In genomic region chr2:232444409-232445148, GRCh38 we compare ENCODE assay signal across 8 cellular contexts. TPM values are rescaled to one million over a fixed set of nuclear protein-coding genes. Genes with fewer than 3 reads are reported as not detected.
DNase-seq lines count a peak whose midpoint lies in the region; ATAC-seq and TF ChIP-seq lines count a peak whose summit lies in the region.

No MANE protein-coding gene starts in this region.

- no peaks in the 10 kb centered on the region for H3K9me3 ChIP-seq in adipocyte (ENCODE audit: control insufficient read depth, low read length)

- peak; percentile 41 for ATAC-seq in HG03432 (IDR thresholded peaks at IDR 0.05; ENCODE audit: unreplicated experiment)
- ATAC-seq in GM21447 (IDR thresholded peaks at IDR 0.05; ENCODE audit: unreplicated experiment), result no peak
- ATAC-seq in GM21423 (IDR thresholded peaks at IDR 0.05; ENCODE audit: unreplicated experiment), result no peak

- H3K9ac ChIP-seq in adipocyte (ENCODE audit: low read length), result no peak overlapping the region

- H3K36me3 ChIP-seq in adipocyte (ENCODE audit: control insufficient read depth, insufficient read depth, low read length, severe bottlenecking) (no peaks in the 10 kb centered on the region), kidney epithelial cell (ENCODE audit: control insufficient read depth, insufficient read depth, low read length) (no peaks in the 10 kb centered on the region)

- in situ Hi-C loops in Caki2 (cut with HindIII; ENCODE audit: low pct_unique_long_range_greater_than_20kb, low sequenced_read_pairs), result no loop called here

- H3K27me3 ChIP-seq in adipocyte (replicated peaks; ENCODE audit: control insufficient read depth, insufficient read depth, low read length), result peaks cover 10% of the 10 kb centered on the region
- H3K27me3 ChIP-seq in kidney epithelial cell (ENCODE audit: control insufficient read depth, insufficient read depth, low read length), result peaks cover 8% of the 10 kb centered on the region

- DNase-seq in Caki2 (ENCODE audit: low read depth), result peak; percentile 42
- DNase-seq in SW 1271 (lab: John Stamatoyannopoulos, UW), result peak; percentile 30 to 36
- DNase-seq in adipocyte (ENCODE audit: low read depth), result peak; percentile 74
- DNase-seq in kidney epithelial cell (ENCODE audit: low read depth), result peak; percentile 21
- DNase-seq in stimulated activated CD8-positive, alpha-beta memory T cell treated with anti-CD3 and anti-CD28 coated beads, Interleukin-15, amount 100 ng/mL, for 24 hours (ENCODE audit: low read depth), result peak; percentile 49

- TF ChIP-seq CTCF in kidney epithelial cell (IDR thresholded peaks at IDR 0.05; ENCODE audit: insufficient read depth, low read length, poor library complexity, severe bottlenecking), result peak; percentile 69

- no peaks in the 10 kb centered on the region for H3K4me1 ChIP-seq in adipocyte (ENCODE audit: control insufficient read depth, insufficient read depth, low read length)

- H3K4me3 ChIP-seq in adipocyte (ENCODE audit: low read length), result no peak overlapping the region
- H3K4me3 ChIP-seq in kidney epithelial cell (ENCODE audit: low read depth, low read length), result no peak overlapping the region

RNA-seq across cellular contexts. Expression of gene ALPI, which starts 11.4 kb away (rescaled TPM):
- not detected in 2 replicates for total RNA-seq in Caki2 (2014; rRNA removed; shearing (Covaris generic); ENCODE audit: low replicate concordance)
- not detected in 2 replicates for total RNA-seq in kidney epithelial cell

RNA-seq across cellular contexts. Expression of gene ALPG, which starts 37.9 kb away (rescaled TPM):
- not detected in 2 replicates for total RNA-seq in Caki2 (2014; rRNA removed; shearing (Covaris generic); ENCODE audit: low replicate concordance)
- not detected in 2 replicates for total RNA-seq in kidney epithelial cell

RNA-seq across cellular contexts. Expression of gene ECEL1, which starts 43.1 kb away (rescaled TPM):
- total RNA-seq in Caki2 (2014; rRNA removed; shearing (Covaris generic); ENCODE audit: low replicate concordance), result 1.0 TPM in 1 of 2 replicates, not detected in the other
- total RNA-seq in kidney epithelial cell, result 2.2 and 2.3 TPM in 2 replicates

Comparison
In these comparisons a context has a peak if more than half of its experiments do, and no peak if none do; other contexts are left out.
1. DNase-seq: peak in every context shown above with its lines; median percentile 74 in adipocyte; 49 in stimulated activated CD8-positive, alpha-beta memory T cell treated with anti-CD3 and anti-CD28 coated beads, Interleukin-15, amount 100 ng/mL, for 24 hours; 42 in Caki2; 33 in SW 1271; 21 in kidney epithelial cell.